ENCODE assay signal across 9 cellular contexts in genomic region chr20:25055711-25056492, GRCh38. TPM values are rescaled to one million over a fixed set of nuclear protein-coding genes. Genes with fewer than 3 reads are reported as not detected.
DNase-seq lines count a peak whose midpoint lies in the region; ATAC-seq and TF ChIP-seq lines count a peak whose summit lies in the region.
"Had no signal": no experiment of that assay in that cellular context is flagged by ENCODE, and none has a peak within 500 bp of the region (broad histone marks: within the 10 kb centered on the region; RNA-seq: fewer than 3 reads in every experiment).

No MANE protein-coding gene starts in this region.

- ATAC-seq in HG02884 (IDR thresholded peaks at IDR 0.05; ENCODE audit: unreplicated experiment) (no peak), GM21447 (IDR thresholded peaks at IDR 0.05; ENCODE audit: unreplicated experiment) (no peak)

- no peaks in the 10 kb centered on the region for H3K36me3 ChIP-seq in esophagus squamous epithelium

- DNase-seq in Daoy (ENCODE audit: low read depth) (peak; percentile 57), RKO (ENCODE audit: low spot score) (peak; percentile 9), esophagus squamous epithelium (lab: John Stamatoyannopoulos, UW) (no peak), renal cortical epithelial cell (ENCODE audit: low read depth) (peak; percentile 54), HuH-7 (ENCODE audit: low spot score) (no peak), HK-2 (ENCODE audit: unreplicated experiment) (no peak)
- DNase-seq: NCI-H1436 had no signal

- H3K4me1 ChIP-seq in esophagus squamous epithelium: peaks cover 36 to 88% (median 56%) of the 10 kb centered on the region in 3 donors

- no peak for TF ChIP-seq POLR2A in esophagus squamous epithelium (IDR thresholded peaks at IDR 0.05)

- peak overlapping the region in 3 of 4 donors; percentile 86 to 95 (median 90) for H3K4me3 ChIP-seq in esophagus squamous epithelium

- intact Hi-C loops in esophagus squamous epithelium (cut with DNase I): no loop called here

- no peak for TF ChIP-seq CTCF in esophagus squamous epithelium (IDR thresholded peaks at IDR 0.05)

- no peaks in the 10 kb centered on the region for H3K9me3 ChIP-seq in esophagus squamous epithelium

- H3K27me3 ChIP-seq in esophagus squamous epithelium: no peaks in the 10 kb centered on the region

- H3K27ac ChIP-seq in esophagus squamous epithelium: peak overlapping the region in 3 of 4 donors; percentile 90 to 96 (median 96)

- 76 to 81% methylated on average over 8 of the region's 8 CpGs for WGBS in esophagus squamous epithelium, 2 donors

RNA-seq across cellular contexts. Expression of gene ACSS1, which starts 2.0 kb away (rescaled TPM):
- 0.51 and 0.86 TPM in 2 replicates for total RNA-seq in Daoy (2014; rRNA removed; shearing (Covaris generic))
- total RNA-seq in esophagus squamous epithelium (10 to 100 TPM in 3 of 4 donors, 1 to 10 TPM in 1; 5.8 to 23.5 (median 11.1) TPM), renal cortical epithelial cell (1.2 and 11.8 TPM in 2 replicates)

RNA-seq across cellular contexts. Expression of gene VSX1, which starts 26.0 kb away (rescaled TPM):
- total RNA-seq in Daoy (2014; rRNA removed; shearing (Covaris generic)): not detected in 2 replicates
- not detected for total RNA-seq in esophagus squamous epithelium
- not detected in 2 replicates for total RNA-seq in renal cortical epithelial cell

Comparison
In these comparisons a context has a peak if more than half of its experiments do, and no peak if none do; other contexts are left out.
1. DNase-seq: peak in Daoy (single experiment), RKO (single experiment) and renal cortical epithelial cell (single experiment); none in esophagus squamous epithelium (single experiment), HuH-7 (single experiment) and HK-2 (single experiment).